21 cellular contexts compared by ENCODE assay signal in genomic region chr12:64685605-64686004, GRCh38.
DNase-seq lines count a peak whose midpoint lies in the region; ATAC-seq and TF ChIP-seq lines count a peak whose summit lies in the region.
"Had no signal": no experiment of that assay in that cellular context is flagged by ENCODE, and none has a peak within 500 bp of the region (broad histone marks: within the 10 kb centered on the region; RNA-seq: fewer than 3 reads in every experiment).

No MANE protein-coding gene starts in this region.

- no peaks in the 10 kb centered on the region for H3K23me2 ChIP-seq in H9 (ENCODE audit: insufficient read length, low read depth, low read length, poor library complexity, severe bottlenecking)

- no peak overlapping the region for H4K5ac ChIP-seq in H9 (ENCODE audit: insufficient read length, low read depth, low read length)

- H2BK20ac ChIP-seq in H9 (ENCODE audit: low read depth, low read length, poor library complexity, severe bottlenecking) = no peak overlapping the region

- TF ChIP-seq POLR2A in spleen (IDR thresholded peaks at IDR 0.05) = no peak

- H2BK120ac ChIP-seq in H9 (ENCODE audit: low read depth, low read length, poor library complexity, severe bottlenecking) = no peak overlapping the region

- H3K4ac ChIP-seq in H9 (ENCODE audit: low read depth, low read length) = no peak overlapping the region

- no peaks in the 10 kb centered on the region for H3K79me1 ChIP-seq in H9 (ENCODE audit: insufficient read depth, low read depth, low read length, poor library complexity, severe bottlenecking)

- H4K91ac ChIP-seq in H9 (ENCODE audit: insufficient read length, low read depth, low read length) = no peak overlapping the region

- no peak overlapping the region for H2AK5ac ChIP-seq in H9 (ENCODE audit: insufficient read length, low read length)

- no CpG with 5 or more reads among the region's 15 CpGs for WGBS in H9 (ENCODE audit: extremely low coverage, insufficient read length, low lambda C conversion rate)
- WGBS in spleen, 5 donors = 94 to 98% (median 95%) methylated on average over 15 of the region's 15 CpGs

- H3K4me1 ChIP-seq in H9 (ENCODE audit: insufficient read depth, low read length) (peaks cover 10% of the 10 kb centered on the region; the same call in 1 of the 2 replicates), ascending aorta (peaks cover 10 to 39% of the 10 kb centered on the region in 2 donors), spleen (peaks cover 28 to 96% (median 59%) of the 10 kb centered on the region in 6 donors)
- H3K4me1 ChIP-seq: foreskin keratinocyte had no signal

- H4K20me1 ChIP-seq in H9 (ENCODE audit: control insufficient read depth, insufficient read depth, insufficient read length) = no peaks in the 10 kb centered on the region

- CTCF ChIA-PET in activated naive CD4-positive, alpha-beta T cell treated with anti-CD3 and anti-CD28 coated beads for 36 hours (lab: Charles Lee) = interaction anchor here (0.6 to 1.1 kb wide), 2 partner anchors 76 to 104 kb away, joined by 3 read pairs; no protein-coding TSS in a partner anchor

- H3K14ac ChIP-seq in H9 (ENCODE audit: insufficient read depth, low read length) = no peak overlapping the region

- H2BK12ac ChIP-seq in H9 (ENCODE audit: insufficient read length, low read depth, low read length) = no peak overlapping the region

- H3K27me3 ChIP-seq in H9 (ENCODE audit: insufficient read depth, low read length) (no peaks in the 10 kb centered on the region), ascending aorta (no peaks in the 10 kb centered on the region), spleen (replicated peaks in 1 of 7) (no peaks in the 10 kb centered on the region)
- H3K27me3 ChIP-seq: brain microvascular endothelial cell, foreskin keratinocyte had no signal

- H3K36me3 Mint-ChIP-seq in activated naive CD4-positive, alpha-beta T cell treated with anti-CD3 and anti-CD28 coated beads for 36 hours (ENCODE audit: low read depth) = peaks cover 43% of the 10 kb centered on the region
- peaks cover 6 to 46% (median 42%) of the 10 kb centered on the region in 3 experiments; a peak in 6 of 7 replicates for H3K36me3 Mint-ChIP-seq in H9 (ENCODE audit: insufficient read depth in 1 of 3, low read depth in 3 of 3)

- no peak for ATAC-seq in left colon
- ATAC-seq: foreskin keratinocyte; stimulated activated naive B cell treated with anti-CD40 and anti-IgM and Interleukin-4, amounts not matched to agents 10 μg/mL and 1 μg/mL and 100 μg/mL, for 72 hours had no signal

- peaks cover 79% of the 10 kb centered on the region for H3K4me1 Mint-ChIP-seq in activated naive CD4-positive, alpha-beta T cell treated with anti-CD3 and anti-CD28 coated beads for 36 hours (ENCODE audit: low read depth)
- peaks cover 37 to 47% of the 10 kb centered on the region in 2 experiments for H3K4me1 Mint-ChIP-seq in H9

- H2BK5ac ChIP-seq in H9 (ENCODE audit: insufficient read length, low read length) = no peak overlapping the region

- no peak for DNase-seq in activated naive CD4-positive, alpha-beta T cell treated with anti-CD3 and anti-CD28 coated beads for 36 hours
- DNase-seq in activated naive CD4-positive, alpha-beta T cell treated with Interleukin-2 at 50 U/mL for 16 hours = no peak
- no peak for DNase-seq in H9
- no peak for DNase-seq in ascending aorta (ENCODE audit: low spot score in 2 of 2)
- peak; percentile 67 for DNase-seq in spleen
- DNase-seq in substantia nigra (lab: John Stamatoyannopoulos, UW) = no peak
- no peak for DNase-seq in NCI-H524 treated with DMSO at 0.1 percent for 48 hours (lab: John Stamatoyannopoulos, UW)
- no peak for DNase-seq in left colon
- DNase-seq: activated gamma-delta T cell treated with Interleukin-2 at 50 U/mL for 16 hours; brain microvascular endothelial cell; COR-L47; foreskin keratinocyte; hypothalamus; MV-4-11; NCI-H187 treated with DMSO at 0.1 percent for 48 hours; NCI-H345; NK-92 treated with Interleukin-12 subunit alpha and Interleukin-12 subunit beta, amount 100 ng/mL, for 24 hours; SK-N-SH; stimulated activated CD4-positive, alpha-beta T cell treated with anti-CD3 and anti-CD28 coated beads, Interleukin-15, amount 100 ng/mL, for 24 hours; stimulated activated naive B cell treated with anti-CD40 and anti-IgM and Interleukin-4, amounts not matched to agents 10 μg/mL and 1 μg/mL and 100 μg/mL, for 72 hours had no signal

- no peak overlapping the region for H3K4me2 ChIP-seq in H9 (ENCODE audit: insufficient read depth, insufficient read length, low read length)
- H3K4me2 ChIP-seq: SK-N-SH had no signal

- no peaks in the 10 kb centered on the region for H3K9me3 ChIP-seq in H9 (ENCODE audit: control insufficient read depth, low read depth, low read length)
- no peaks in the 10 kb centered on the region for H3K9me3 ChIP-seq in ascending aorta
- H3K9me3 ChIP-seq in spleen = no peaks in the 10 kb centered on the region
- H3K9me3 ChIP-seq: SK-N-SH had no signal

- H3K4me3 Mint-ChIP-seq in activated naive CD4-positive, alpha-beta T cell treated with anti-CD3 and anti-CD28 coated beads for 36 hours = no peak overlapping the region
- no peak overlapping the region for H3K4me3 Mint-ChIP-seq in H9
- H3K4me3 Mint-ChIP-seq: mesothelial cell of epicardium; stimulated activated naive B cell treated with anti-CD40 and anti-IgM and Interleukin-4, amounts not matched to agents 10 μg/mL and 1 μg/mL and 100 μg/mL, for 72 hours had no signal

- H2AFZ ChIP-seq in H9 (ENCODE audit: low read length) = no peak overlapping the region

- no peak for TF ChIP-seq CTCF in H9 (conservative IDR thresholded peaks at IDR 0.05)
- TF ChIP-seq CTCF in ascending aorta (IDR thresholded peaks at IDR 0.05) = no peak
- TF ChIP-seq CTCF in spleen (IDR thresholded peaks at IDR 0.05 in 8 of 11, conservative IDR thresholded peaks at IDR 0.05 in 3 of 11) = no peak

- peaks cover 2% of the 10 kb centered on the region for H3K9me3 Mint-ChIP-seq in activated naive CD4-positive, alpha-beta T cell treated with anti-CD3 and anti-CD28 coated beads for 36 hours
- H3K9me3 Mint-ChIP-seq in H9 = no peaks in the 10 kb centered on the region
- H3K9me3 Mint-ChIP-seq: mesothelial cell of epicardium; stimulated activated naive B cell treated with anti-CD40 and anti-IgM and Interleukin-4, amounts not matched to agents 10 μg/mL and 1 μg/mL and 100 μg/mL, for 72 hours had no signal

- no peak overlapping the region for H3K9ac ChIP-seq in H9 (ENCODE audit: extremely low read depth, insufficient read length, low read length)
- H3K9ac ChIP-seq: SK-N-SH had no signal

- H2BK15ac ChIP-seq in H9 (ENCODE audit: low read depth, low read length) = no peak overlapping the region

- no peak overlapping the region for H3K56ac ChIP-seq in H9 (ENCODE audit: insufficient read length, low read depth, low read length)

- H3K27ac ChIP-seq in H9 (ENCODE audit: insufficient read length, low read depth, low read length) (peak overlapping the region; percentile 23), ascending aorta (peak overlapping the region; percentile 17 to 93), spleen (peak overlapping the region in 6 of 8 donors; percentile 52 to 93 (median 88)), substantia nigra (ENCODE audit: low read depth, low read length, poor library complexity, severe bottlenecking) (no peak overlapping the region)
- H3K27ac ChIP-seq: brain microvascular endothelial cell, foreskin keratinocyte had no signal

- intact Hi-C loops in activated naive CD4-positive, alpha-beta T cell treated with anti-CD3 and anti-CD28 coated beads for 36 hours (cut with micrococcal nuclease) = loop anchor here (1.0 to 2.0 kb wide), 3 partner anchors 77 to 233 kb away; partner anchors contain the start of gene TBK1
- intact Hi-C loops in ascending aorta (cut with DNase I) = loop anchor here (10.0 kb wide), 1 partner anchor 461 kb away; the partner anchor contains the start of gene KICS2
- intact Hi-C loops in spleen (cut with DNase I; ENCODE audit: low total_unique reads) = no loop called here
- intact Hi-C loops in left colon (cut with DNase I, micrococcal nuclease) = loop anchor here in 1 of 2 donors (10.0 kb wide), 1 partner anchor 71 kb away; the partner anchor contains the start of gene RASSF3

- H4K8ac ChIP-seq in H9 (replicated peaks; ENCODE audit: insufficient read length, low read depth, low read length) = no peak overlapping the region

- no peak overlapping the region for H3K23ac ChIP-seq in H9 (ENCODE audit: insufficient read length, low read depth, low read length)

- H3T11ph ChIP-seq in H9 (ENCODE audit: low read length) = no peak overlapping the region

- H3K4me3 ChIP-seq in ascending aorta = no peak overlapping the region
- peak overlapping the region in 1 of 8 donors; percentile 44 for H3K4me3 ChIP-seq in spleen

- no peaks in the 10 kb centered on the region for H3K27me3 Mint-ChIP-seq in activated naive CD4-positive, alpha-beta T cell treated with anti-CD3 and anti-CD28 coated beads for 36 hours (ENCODE audit: low read depth)
- H3K27me3 Mint-ChIP-seq in H9 (ENCODE audit: low read depth) = no peaks in the 10 kb centered on the region
- H3K27me3 Mint-ChIP-seq: stimulated activated naive B cell treated with anti-CD40 and anti-IgM and Interleukin-4, amounts not matched to agents 10 μg/mL and 1 μg/mL and 100 μg/mL, for 72 hours had no signal

- H3K36me3 ChIP-seq in ascending aorta = peaks cover 12 to 14% of the 10 kb centered on the region in 2 donors
- peaks cover 0 to 61% (median 35%) of the 10 kb centered on the region in 6 donors for H3K36me3 ChIP-seq in spleen

- no peaks in the 10 kb centered on the region; the same call in 1 of the 2 replicates for H3K79me2 ChIP-seq in H9 (ENCODE audit: insufficient read depth, low read length)

- no peak overlapping the region for H3K18ac ChIP-seq in H9 (ENCODE audit: insufficient read length, low read depth, low read length)

- H3K27ac Mint-ChIP-seq in activated naive CD4-positive, alpha-beta T cell treated with anti-CD3 and anti-CD28 coated beads for 36 hours = peak overlapping the region; percentile 87
- no peak overlapping the region; a peak in 1 of 7 replicates for H3K27ac Mint-ChIP-seq in H9
- H3K27ac Mint-ChIP-seq: mesothelial cell of epicardium; stimulated activated naive B cell treated with anti-CD40 and anti-IgM and Interleukin-4, amounts not matched to agents 10 μg/mL and 1 μg/mL and 100 μg/mL, for 72 hours had no signal
